ENCODE assay signal across 7 cellular contexts in the genomic region with DNA sequence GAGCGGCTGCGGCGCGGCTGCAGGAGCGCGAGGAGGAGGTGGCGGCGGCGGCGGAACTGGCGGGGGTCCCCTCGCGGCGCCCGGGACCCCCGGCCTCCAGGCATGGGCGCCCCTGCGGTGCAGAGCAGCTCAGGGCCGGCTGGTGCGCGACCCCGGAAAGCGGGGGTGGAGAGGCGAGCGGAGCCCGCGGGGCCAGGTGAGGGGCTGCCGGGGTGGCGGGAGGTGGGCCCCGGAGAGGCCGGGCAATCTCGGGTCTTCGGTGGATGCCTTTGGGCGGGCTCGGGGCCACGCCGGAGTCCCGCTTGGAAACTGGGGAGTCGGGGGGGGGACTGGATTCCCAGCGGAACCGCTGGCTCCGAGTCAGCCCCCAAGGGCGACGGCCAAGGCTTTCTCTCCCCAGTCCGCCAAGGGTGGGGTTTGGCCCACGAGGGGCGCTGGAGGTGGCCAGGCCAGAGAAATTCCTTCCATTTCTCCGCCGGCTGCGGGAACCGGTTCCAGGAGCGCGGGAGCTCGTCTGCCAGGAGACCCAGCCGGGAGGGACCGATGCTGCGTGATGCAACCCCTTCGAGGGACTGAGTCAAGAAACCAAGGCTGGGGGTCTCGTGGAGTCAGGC. TPM values are rescaled to one million over a fixed set of nuclear protein-coding genes. Genes with fewer than 3 reads are reported as not detected.
DNase-seq lines count a peak whose midpoint lies in the region; ATAC-seq and TF ChIP-seq lines count a peak whose summit lies in the region.

No MANE protein-coding gene starts in this region.

- H3K27me3 ChIP-seq in ectodermal cell (ENCODE audit: control insufficient read depth, insufficient read depth, low read length, poor library complexity, severe bottlenecking), result peaks cover 56% of the 10 kb centered on the region
- H3K27me3 ChIP-seq in mucosa of stomach (ENCODE audit: control insufficient read depth, insufficient read depth, low read length), result peaks cover 11% of the 10 kb centered on the region

- no peak for ATAC-seq in GM21825 (IDR thresholded peaks at IDR 0.05; ENCODE audit: unreplicated experiment)
- no peak for ATAC-seq in GM19463 (IDR thresholded peaks at IDR 0.05; ENCODE audit: unreplicated experiment)

- peak overlapping the region; percentile 56 for H3K4me3 ChIP-seq in ectodermal cell (ENCODE audit: insufficient read depth, low read depth, low read length)
- no peak overlapping the region for H3K4me3 ChIP-seq in mucosa of stomach (ENCODE audit: low read length)

- H3K9ac ChIP-seq in mucosa of stomach (ENCODE audit: low read length), result peak overlapping the region; percentile 61

- no peaks in the 10 kb centered on the region for H3K36me3 ChIP-seq in ectodermal cell (ENCODE audit: control insufficient read depth, insufficient read depth, low read length)
- no peaks in the 10 kb centered on the region for H3K36me3 ChIP-seq in mucosa of stomach (ENCODE audit: control insufficient read depth, insufficient read depth, low read length)

- no peaks in the 10 kb centered on the region for H3K9me3 ChIP-seq in ectodermal cell (ENCODE audit: control insufficient read depth, low read length)
- no peaks in the 10 kb centered on the region for H3K9me3 ChIP-seq in mucosa of stomach (ENCODE audit: control insufficient read depth, low read length)

- 0 out of 3 replicates have a peak, but pooled peaks have one; percentile 19 for TF ChIP-seq CTCF in GM12872 (IDR thresholded peaks at IDR 0.05; ENCODE audit: insufficient read depth, low read depth, low read length)

- WGBS in ectodermal cell, 2 experiments, result 1% methylated on average over 59 of the region's 59 CpGs

- H3K27ac ChIP-seq in ectodermal cell (ENCODE audit: insufficient read depth, low read depth, low read length, poor library complexity, severe bottlenecking), result no peak overlapping the region

- peaks cover 3% of the 10 kb centered on the region for H3K4me1 ChIP-seq in ectodermal cell (ENCODE audit: control insufficient read depth, insufficient read depth, low read length)
- peaks cover 23% of the 10 kb centered on the region for H3K4me1 ChIP-seq in mucosa of stomach (ENCODE audit: control insufficient read depth, insufficient read depth, low read length)

- DNase-seq in NCI-H69 (lab: John Stamatoyannopoulos, UW) (peak; percentile 65), SW480 (ENCODE audit: low spot score) (no peak)

RNA-seq across cellular contexts. Expression of gene NR4A1, which starts 13.9 kb away (rescaled TPM):
- polyA plus RNA-seq in ectodermal cell (2013, experiment 1 of 4), result 18.6 TPM
- 13.7 TPM for polyA plus RNA-seq in ectodermal cell (2013, experiment 2 of 4)
- polyA plus RNA-seq in ectodermal cell (2013, experiment 3 of 4), result 13.5 TPM
- 14.6 TPM for polyA plus RNA-seq in ectodermal cell (2013, experiment 4 of 4)

RNA-seq across cellular contexts. Expression of gene TAMALIN, which starts 30.6 kb away (rescaled TPM):
- 6.8 TPM for polyA plus RNA-seq in ectodermal cell (2013, experiment 1 of 4)
- 6.3 TPM for polyA plus RNA-seq in ectodermal cell (2013, experiment 2 of 4)
- polyA plus RNA-seq in ectodermal cell (2013, experiment 3 of 4), result 5.3 TPM
- 6.6 TPM for polyA plus RNA-seq in ectodermal cell (2013, experiment 4 of 4)

RNA-seq across cellular contexts. Expression of gene ATG101, which starts 32.4 kb away (rescaled TPM):
- 32.3 TPM for polyA plus RNA-seq in ectodermal cell (2013, experiment 1 of 4)
- polyA plus RNA-seq in ectodermal cell (2013, experiment 2 of 4), result 29.6 TPM
- 19.9 TPM for polyA plus RNA-seq in ectodermal cell (2013, experiment 3 of 4)
- polyA plus RNA-seq in ectodermal cell (2013, experiment 4 of 4), result 23.9 TPM

RNA-seq across cellular contexts. Expression of gene SMIM41, which starts 42.1 kb away (rescaled TPM):
- not detected for polyA plus RNA-seq in ectodermal cell (2013, experiment 1 of 4)
- not detected for polyA plus RNA-seq in ectodermal cell (2013, experiment 2 of 4)
- not detected for polyA plus RNA-seq in ectodermal cell (2013, experiment 3 of 4)
- not detected for polyA plus RNA-seq in ectodermal cell (2013, experiment 4 of 4)
